Comparison of ENCODE assay signal across 12 cellular contexts in the genomic region with DNA sequence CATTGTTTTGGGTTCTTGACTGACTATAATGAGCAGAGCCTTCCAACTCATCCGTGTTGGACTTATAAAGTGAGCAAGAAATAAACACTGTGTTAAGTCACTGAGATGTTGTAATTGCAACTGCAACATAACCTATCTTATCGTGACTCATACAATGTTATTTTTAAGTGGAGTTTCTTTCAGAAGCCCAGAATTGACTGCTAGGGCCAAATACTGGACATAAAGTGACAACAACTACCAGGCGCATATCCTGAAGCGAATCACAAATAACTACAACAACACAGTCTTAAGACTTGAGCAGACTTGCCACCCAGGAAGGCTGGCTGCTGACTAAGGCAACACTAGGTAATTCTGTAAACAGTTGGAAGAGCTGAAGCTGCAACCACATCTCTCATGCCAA.
A peak's percentile ranks its signal among the peaks of the same experiment; 100 is the strongest.
DNase-seq lines count a peak whose midpoint lies in the region; ATAC-seq and TF ChIP-seq lines count a peak whose summit lies in the region.
"Had no signal": no experiment of that assay in that cellular context is flagged by ENCODE, and none has a peak within 500 bp of the region (broad histone marks: within the 10 kb centered on the region; RNA-seq: fewer than 3 reads in every experiment).

No MANE protein-coding gene starts in this region.

- no peak overlapping the region for H2AFZ ChIP-seq in smooth muscle cell (ENCODE audit: low read depth)

- H3K36me3 ChIP-seq in heart left ventricle (no peaks in the 10 kb centered on the region), smooth muscle cell (ENCODE audit: low read depth) (no peaks in the 10 kb centered on the region)

- H4K20me1 ChIP-seq in smooth muscle cell (ENCODE audit: low read depth) = no peaks in the 10 kb centered on the region

- ATAC-seq in heart left ventricle (peak; percentile 26 to 84 (median 45)), HG03442 (IDR thresholded peaks at IDR 0.05; ENCODE audit: unreplicated experiment) (no peak)

- H3K9me3 ChIP-seq in heart left ventricle (peaks cover 0 to 4% (median 0%) of the 10 kb centered on the region in 12 donors), smooth muscle cell (replicated peaks; ENCODE audit: low read depth) (no peaks in the 10 kb centered on the region)

- H3K4me2 ChIP-seq in smooth muscle cell = peak overlapping the region; percentile 7

- H3K27me3 ChIP-seq in heart left ventricle (no peaks in the 10 kb centered on the region), smooth muscle cell (ENCODE audit: low read depth) (no peaks in the 10 kb centered on the region)

- H3K9me3 Mint-ChIP-seq in progenitor cell of endocrine pancreas (ENCODE audit: low read depth) = no peaks in the 10 kb centered on the region

- H3K27ac Mint-ChIP-seq in progenitor cell of endocrine pancreas = no peak overlapping the region
- H3K27ac Mint-ChIP-seq: naive B cell had no signal

- no peak overlapping the region for H3K4me3 Mint-ChIP-seq in progenitor cell of endocrine pancreas (ENCODE audit: low read depth)
- H3K4me3 Mint-ChIP-seq: naive B cell had no signal

- H3K79me2 ChIP-seq in smooth muscle cell (ENCODE audit: low read depth) = no peaks in the 10 kb centered on the region

- no peaks in the 10 kb centered on the region for H3K36me3 Mint-ChIP-seq in progenitor cell of endocrine pancreas (ENCODE audit: insufficient read depth)
- H3K36me3 Mint-ChIP-seq: naive B cell had no signal

- 73 to 77% (median 75%) methylated on average over 4 of the region's 4 CpGs for WGBS in heart left ventricle, 4 donors
- WGBS in smooth muscle cell (ENCODE audit: low lambda C conversion rate) = 30% methylated on average over 4 of the region's 4 CpGs

- intact Hi-C loops in heart left ventricle (cut with DNase I) = no loop called here

- TF ChIP-seq POLR2A in heart left ventricle (IDR thresholded peaks at IDR 0.05) = no peak

- peak overlapping the region in 5 of 12 donors; percentile 15 to 58 (median 25) for H3K27ac ChIP-seq in heart left ventricle
- H3K27ac ChIP-seq in smooth muscle cell (ENCODE audit: low read depth) = no peak overlapping the region

- H3K4me1 ChIP-seq in heart left ventricle = no peaks in the 10 kb centered on the region
- no peaks in the 10 kb centered on the region for H3K4me1 ChIP-seq in smooth muscle cell (ENCODE audit: low read depth)

- H3K27me3 Mint-ChIP-seq in progenitor cell of endocrine pancreas = no peaks in the 10 kb centered on the region
- H3K27me3 Mint-ChIP-seq: naive B cell had no signal

- H3K4me3 ChIP-seq in HFF-Myc (replicated peaks; ENCODE audit: low read depth, low read length) = no peak overlapping the region
- no peak overlapping the region for H3K4me3 ChIP-seq in heart left ventricle
- no peak overlapping the region for H3K4me3 ChIP-seq in smooth muscle cell

- no peaks in the 10 kb centered on the region for H3K4me1 Mint-ChIP-seq in progenitor cell of endocrine pancreas (ENCODE audit: low read depth)
- H3K4me1 Mint-ChIP-seq: naive B cell had no signal

- H3F3A ChIP-seq in smooth muscle cell (ENCODE audit: low read depth) = no peaks in the 10 kb centered on the region

- DNase-seq in HFF-Myc (ENCODE audit: extremely low read depth, low read depth) = peak; percentile 25
- peak; percentile 95 for DNase-seq in amniotic epithelial cell (ENCODE audit: low read depth)
- no peak for DNase-seq in heart left ventricle
- no peak for DNase-seq in smooth muscle cell (lab: John Stamatoyannopoulos, UW; ENCODE audit: unreplicated experiment)
- no peak for DNase-seq in NCI-H82 (lab: John Stamatoyannopoulos, UW)
- no peak for DNase-seq in progenitor cell of endocrine pancreas (ENCODE audit: low spot score, unreplicated experiment)
- no peak for DNase-seq in NCI-H1092 treated with DMSO at 0.1 percent for 48 hours (lab: John Stamatoyannopoulos, UW)
- DNase-seq: activated CD4-positive, alpha-beta T cell treated with anti-CD3 and anti-CD28 coated beads, Interleukin-2, amount 50 U/mL, for 48 hours; activated naive CD4-positive, alpha-beta T cell treated with anti-CD3 and anti-CD28 coated beads, Interleukin-2, amount 50 U/mL, for 16 hours; naive B cell; NCI-H1436 had no signal

- no peak overlapping the region for H3K9ac ChIP-seq in smooth muscle cell (ENCODE audit: low read depth)

- TF ChIP-seq CTCF in HFF-Myc (IDR thresholded peaks at IDR 0.05; ENCODE audit: low read depth, low read length, missing control alignments) = no peak
- TF ChIP-seq CTCF in heart left ventricle (IDR thresholded peaks at IDR 0.05) = no peak
- no peak for TF ChIP-seq CTCF in smooth muscle cell (IDR thresholded peaks at IDR 0.05; ENCODE audit: borderline replicate concordance, insufficient read depth, poor library complexity, severe bottlenecking)
- TF ChIP-seq CTCF in progenitor cell of endocrine pancreas (IDR thresholded peaks at IDR 0.05; ENCODE audit: unreplicated experiment) = no peak

Comparison
In these comparisons a context has a peak if more than half of its experiments do, and no peak if none do; other contexts are left out.
1. DNase-seq: peak in HFF-Myc (single experiment) and amniotic epithelial cell (single experiment); none in heart left ventricle (0 of 5), smooth muscle cell (single experiment), NCI-H82 (single experiment), progenitor cell of endocrine pancreas (single experiment) and NCI-H1092 treated with DMSO at 0.1 percent for 48 hours (single experiment).